ENCODE assay signal across 9 cellular contexts in the genomic region with DNA sequence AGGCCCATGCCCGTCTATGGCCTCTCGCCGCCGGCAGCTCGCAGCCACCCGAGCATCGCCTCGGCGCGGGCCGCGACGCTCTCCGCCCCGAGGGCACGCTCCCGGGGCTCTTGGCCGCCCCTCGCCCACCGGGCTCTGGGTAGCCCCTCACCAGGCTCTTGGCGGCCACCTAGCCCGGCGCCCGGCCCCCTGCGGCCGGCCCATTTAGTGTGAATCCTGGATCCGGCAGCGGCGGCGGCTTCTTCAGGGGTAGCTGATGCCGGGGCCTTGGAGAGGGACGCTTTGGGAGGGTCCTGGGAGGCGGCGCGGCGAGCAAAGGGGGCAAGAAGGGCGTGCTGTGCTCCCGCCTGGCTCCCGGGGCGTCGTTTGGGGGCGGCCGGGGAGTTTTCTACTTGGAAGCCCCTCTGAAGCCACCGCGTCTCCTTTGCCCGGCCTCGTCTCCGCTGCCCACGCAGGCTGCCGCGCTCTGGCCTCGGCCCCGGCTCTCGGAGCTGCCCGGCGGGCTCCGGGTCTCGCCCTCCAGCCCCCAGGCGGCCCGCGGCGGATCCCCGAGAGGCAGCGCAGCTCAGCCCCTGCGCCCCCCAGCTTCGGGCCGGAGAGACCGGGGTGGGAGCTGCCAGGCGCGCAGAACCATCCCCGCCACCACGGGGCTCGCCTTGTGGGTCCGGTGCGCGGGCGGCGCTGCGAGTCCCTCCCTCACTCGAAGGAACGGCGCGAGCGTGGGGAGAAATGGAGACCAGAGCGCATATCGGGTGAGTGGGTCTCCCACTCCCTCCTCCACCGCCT. TPM values are rescaled to one million over a fixed set of nuclear protein-coding genes. Genes with fewer than 3 reads are reported as not detected.
A peak's percentile ranks its signal among the peaks of the same experiment; 100 is the strongest.
DNase-seq lines count a peak whose midpoint lies in the region; ATAC-seq and TF ChIP-seq lines count a peak whose summit lies in the region.
"Had no signal": no experiment of that assay in that cellular context is flagged by ENCODE, and none has a peak within 500 bp of the region (broad histone marks: within the 10 kb centered on the region; RNA-seq: fewer than 3 reads in every experiment).

No MANE protein-coding gene starts in this region.

- POLR2A ChIA-PET in SK-N-SH (lab: Yijun Ruan, JAX) = no interaction called here

- no peaks in the 10 kb centered on the region for H3K27me3 ChIP-seq in GM06990 (replicated peaks; ENCODE audit: control insufficient read depth, insufficient read depth, low read length)
- H3K27me3 ChIP-seq in prostate gland (replicated peaks; ENCODE audit: insufficient read depth) = peaks cover 10% of the 10 kb centered on the region
- peaks cover 70% of the 10 kb centered on the region for H3K27me3 ChIP-seq in SK-N-SH (ENCODE audit: insufficient read depth)

- peak overlapping the region in 1 of 2 donors; percentile 50 for H3K27ac ChIP-seq in prostate gland
- H3K27ac ChIP-seq in SK-N-SH (ENCODE audit: low read depth in 2 of 2, low read length in 1 of 2) = no peak overlapping the region

- H3K9me3 ChIP-seq in prostate gland = no peaks in the 10 kb centered on the region
- H3K9me3 ChIP-seq in SK-N-SH = no peaks in the 10 kb centered on the region

- peak; percentile 10 for ATAC-seq in HG02870 (IDR thresholded peaks at IDR 0.05; ENCODE audit: unreplicated experiment)

- no peak overlapping the region for H3K9ac ChIP-seq in SK-N-SH

- under 1% methylated on average over 23 of the region's 87 CpGs for WGBS in prostate gland
- WGBS in SK-N-SH (ENCODE audit: low lambda C conversion rate) = 31% methylated on average over 5 of the region's 87 CpGs

- TF ChIP-seq POLR2A in prostate gland (IDR thresholded peaks at IDR 0.05) = no peak

- no peak overlapping the region for H3K4me2 ChIP-seq in SK-N-SH

- no peak for TF ChIP-seq CTCF in GM06990 (IDR thresholded peaks at IDR 0.05; ENCODE audit: insufficient read depth, low read length, poor library complexity, severe bottlenecking)
- no peak for TF ChIP-seq CTCF in foreskin fibroblast (IDR thresholded peaks at IDR 0.05; ENCODE audit: low read depth, low read length)
- no peak for TF ChIP-seq CTCF in prostate gland (IDR thresholded peaks at IDR 0.05)
- no peak for TF ChIP-seq CTCF in SK-N-SH (IDR thresholded peaks at IDR 0.05)

- DNase-seq in GM06990 (ENCODE audit: extremely low read depth, insufficient read length) = no peak
- no peak for DNase-seq in foreskin fibroblast
- no peak for DNase-seq in prostate gland (ENCODE audit: low spot score)
- DNase-seq in SK-N-SH = no peak
- DNase-seq in GM19240 (ENCODE audit: insufficient read length, low spot score) = no peak
- DNase-seq in activated gamma-delta T cell treated with Interleukin-2 at 50 U/mL for 16 hours = no peak
- no peak for DNase-seq in SIG-M5 treated with dmso at 0.1 percent for 504 hours (lab: John Stamatoyannopoulos, UW; ENCODE audit: unreplicated experiment)
- DNase-seq: central memory CD4-positive, alpha-beta T cell had no signal

- intact Hi-C loops in prostate gland (cut with DNase I) = loop anchor here (5.0 to 10.0 kb wide), 2 partner anchors 107 to 224 kb away; no protein-coding TSS in a partner anchor

- peak overlapping the region; percentile 81 for H3K4me3 ChIP-seq in GM06990 (replicated peaks; ENCODE audit: low read depth, low read length)
- H3K4me3 ChIP-seq in foreskin fibroblast (ENCODE audit: low read depth in 1 of 2, low read length in 2 of 2) = peak overlapping the region; percentile 47 to 60
- peak overlapping the region; percentile 37 to 41 for H3K4me3 ChIP-seq in prostate gland
- H3K4me3 ChIP-seq in SK-N-SH (ENCODE audit: low read depth in 2 of 2, low read length in 1 of 2) = no peak overlapping the region

- TF ChIP-seq EP300 in SK-N-SH (IDR thresholded peaks at IDR 0.05; ENCODE audit: borderline replicate concordance in 1 of 2, low read depth in 1 of 2, low read length in 1 of 2) = no peak

- no peak for TF ChIP-seq RAD21 in SK-N-SH (IDR thresholded peaks at IDR 0.05; ENCODE audit: low read length)

- no peaks in the 10 kb centered on the region for H3K9me2 ChIP-seq in SK-N-SH

- H4K20me1 ChIP-seq in SK-N-SH (ENCODE audit: insufficient read depth) = no peaks in the 10 kb centered on the region

- no peaks in the 10 kb centered on the region for H3K4me1 ChIP-seq in prostate gland (replicated peaks)
- H3K4me1 ChIP-seq in SK-N-SH (ENCODE audit: control insufficient read depth in 1 of 2, insufficient read depth in 2 of 2, low read depth in 1 of 2, low read length in 1 of 2) = no peaks in the 10 kb centered on the region

- CTCF ChIA-PET in SK-N-SH (lab: Yijun Ruan, JAX) = no interaction called here

- no peaks in the 10 kb centered on the region; the same call in 1 of the 2 replicates for H3K36me3 ChIP-seq in GM06990 (ENCODE audit: control insufficient read depth, insufficient read depth, low read length)
- no peaks in the 10 kb centered on the region for H3K36me3 ChIP-seq in prostate gland
- no peaks in the 10 kb centered on the region for H3K36me3 ChIP-seq in SK-N-SH (replicated peaks in 1 of 2; ENCODE audit: control insufficient read depth in 1 of 2, insufficient read depth in 2 of 2, low read length in 1 of 2)

- no peak overlapping the region for H2AFZ ChIP-seq in SK-N-SH (ENCODE audit: low read depth)

- H3K79me2 ChIP-seq in SK-N-SH (ENCODE audit: insufficient read depth) = no peaks in the 10 kb centered on the region

- H3F3A ChIP-seq in SK-N-SH (replicated peaks; ENCODE audit: insufficient read depth) = no peaks in the 10 kb centered on the region

TF ChIP-seq in SK-N-SH, 30 proteins besides CTCF, POLR2A, EP300 and RAD21:
- no peak for TF ChIP-seq CHD2 (IDR thresholded peaks at IDR 0.05; ENCODE audit: low read length, partially characterized antibody)
- TF ChIP-seq, protein P1, sequence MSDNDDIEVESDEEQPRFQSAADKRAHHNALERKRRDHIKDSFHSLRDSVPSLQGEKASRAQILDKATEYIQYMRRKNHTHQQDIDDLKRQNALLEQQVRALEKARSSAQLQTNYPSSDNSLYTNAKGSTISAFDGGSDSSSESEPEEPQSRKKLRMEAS (IDR thresholded peaks at IDR 0.05; ENCODE audit: low read depth) = no peak
- no peak for TF ChIP-seq MXI1 (IDR thresholded peaks at IDR 0.05; ENCODE audit: low read depth, low read length)
- no peak for TF ChIP-seq MEF2A (IDR thresholded peaks at IDR 0.05; ENCODE audit: borderline replicate concordance, low read depth)
- no peak for TF ChIP-seq YY1 (IDR thresholded peaks at IDR 0.05; ENCODE audit: low read depth)
- TF ChIP-seq, protein P2, sequence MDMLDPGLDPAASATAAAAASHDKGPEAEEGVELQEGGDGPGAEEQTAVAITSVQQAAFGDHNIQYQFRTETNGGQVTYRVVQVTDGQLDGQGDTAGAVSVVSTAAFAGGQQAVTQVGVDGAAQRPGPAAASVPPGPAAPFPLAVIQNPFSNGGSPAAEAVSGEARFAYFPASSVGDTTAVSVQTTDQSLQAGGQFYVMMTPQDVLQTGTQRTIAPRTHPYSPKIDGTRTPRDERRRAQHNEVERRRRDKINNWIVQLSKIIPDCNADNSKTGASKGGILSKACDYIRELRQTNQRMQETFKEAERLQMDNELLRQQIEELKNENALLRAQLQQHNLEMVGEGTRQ (IDR thresholded peaks at IDR 0.05; ENCODE audit: borderline replicate concordance, low read depth, low read length) = no peak

RNA-seq across cellular contexts. Expression of a gene that starts 0.5 kb away (rescaled TPM):
- total RNA-seq in prostate gland = 10 to 100 TPM in 1 of 2 donors, 1 to 10 TPM in 1; 4.1 to 19.0 TPM
- not detected in 2 replicates for polyA plus RNA-seq in SK-N-SH (2012; rRNA removed)
- not detected in 2 replicates for polyA plus RNA-seq in SK-N-SH (2012; cell fraction: cytosol; rRNA removed)
- not detected in 2 replicates for polyA plus RNA-seq in SK-N-SH (2012; cell fraction: nucleus; rRNA removed)

Comparison
In these comparisons a context has a peak if more than half of its experiments do, and no peak if none do; other contexts are left out.
1. H3K4me3 ChIP-seq: peak in GM06990 (single experiment), foreskin fibroblast (2 of 2) and prostate gland (2 of 2); none in SK-N-SH (0 of 2).